Comparison of ENCODE assay signal across 16 cellular contexts in genomic region chr16:23608194-23608593, GRCh38. TPM values are rescaled to one million over a fixed set of nuclear protein-coding genes. Genes with fewer than 3 reads are reported as not detected.
DNase-seq lines count a peak whose midpoint lies in the region; ATAC-seq, FAIRE-seq and TF ChIP-seq lines count a peak whose summit lies in the region.
"Had no signal": no experiment of that assay in that cellular context is flagged by ENCODE, and none has a peak within 500 bp of the region (broad histone marks: within the 10 kb centered on the region; RNA-seq: fewer than 3 reads in every experiment).

No MANE protein-coding gene starts in this region.

- no peaks in the 10 kb centered on the region for H3K9me2 ChIP-seq in PC-3 (replicated peaks; ENCODE audit: low read length)

- peak; percentile 75 for DNase-seq in EL
- DNase-seq in PC-3: peak; percentile 76
- DNase-seq in dermis blood vessel endothelial cell: peak; percentile 93
- no peak for DNase-seq in endothelial cell (ENCODE audit: low spot score)
- no peak for DNase-seq in small intestine
- DNase-seq: activated naive CD4-positive, alpha-beta T cell treated with anti-CD3 and anti-CD28 coated beads, Interleukin-2, amount 50 U/mL, for 16 hours; foreskin keratinocyte; Karpas-422; NCI-H187 treated with DMSO at 0.1 percent for 48 hours; NCI-H774; SIG-M5; stimulated activated CD4-positive, alpha-beta T cell treated with anti-CD3 and anti-CD28 coated beads, Interleukin-4, amount 100 ng/mL, for 4 hours; stimulated activated naive B cell treated with anti-CD40 and anti-IgM and Interleukin-4, amounts not matched to agents 10 μg/mL and 1 μg/mL and 100 μg/mL, for 72 hours had no signal

- no peaks in the 10 kb centered on the region for H3K27me3 Mint-ChIP-seq in endothelial cell (ENCODE audit: unreplicated experiment)
- H3K27me3 Mint-ChIP-seq: stimulated activated naive B cell treated with anti-CD40 and anti-IgM and Interleukin-4, amounts not matched to agents 10 μg/mL and 1 μg/mL and 100 μg/mL, for 72 hours had no signal

- no peak for FAIRE-seq in small intestine (lab: Jason Lieb, UNC)

- WGBS in mesodermal cell (ENCODE audit: insufficient coverage in 2 of 2), 2 experiments: 86 to 93% methylated on average over 3 of the region's 4 CpGs
- 87 to 92% (median 90%) methylated on average over 4 of the region's 4 CpGs for WGBS in small intestine, 3 donors

- peak overlapping the region; percentile 74 for H3K27ac ChIP-seq in PC-3 (ENCODE audit: low read length)
- H3K27ac ChIP-seq in mesodermal cell (ENCODE audit: low read depth, low read length, severe bottlenecking): peak overlapping the region; percentile 93
- no peak overlapping the region for H3K27ac ChIP-seq in small intestine (ENCODE audit: low read depth in 1 of 2, low read length in 1 of 2)
- H3K27ac ChIP-seq: foreskin keratinocyte had no signal

- no peaks in the 10 kb centered on the region for H3F3A ChIP-seq in PC-3 (ENCODE audit: low read length, unreplicated experiment)

- intact Hi-C loops in PC-3 (cut with micrococcal nuclease): no loop called here

- 0 out of 2 replicates have a peak overlapping the region, but pooled peaks have one; percentile 5 for H2AFZ ChIP-seq in PC-3 (ENCODE audit: low read length)

- no peaks in the 10 kb centered on the region for H4K20me1 ChIP-seq in PC-3 (ENCODE audit: low read length)

- H3K9ac ChIP-seq in PC-3 (ENCODE audit: low read length): 0 out of 2 replicates have a peak overlapping the region, but pooled peaks have one; percentile 2

- CTCF ChIA-PET in PC-3 (lab: Charles Lee): no interaction called here

- H3K9me3 Mint-ChIP-seq in endothelial cell (ENCODE audit: unreplicated experiment): no peaks in the 10 kb centered on the region
- H3K9me3 Mint-ChIP-seq: stimulated activated naive B cell treated with anti-CD40 and anti-IgM and Interleukin-4, amounts not matched to agents 10 μg/mL and 1 μg/mL and 100 μg/mL, for 72 hours had no signal

- TF ChIP-seq CTCF in PC-3 (conservative IDR thresholded peaks at IDR 0.05; ENCODE audit: low read depth, low read length): no peak
- TF ChIP-seq CTCF in endothelial cell (IDR thresholded peaks at IDR 0.05; ENCODE audit: unreplicated experiment): no peak

- H3K4me1 ChIP-seq in PC-3 (ENCODE audit: insufficient read depth, low read length): peaks cover 14% of the 10 kb centered on the region
- H3K4me1 ChIP-seq in mesodermal cell (ENCODE audit: control insufficient read depth, insufficient read depth, low read length, poor library complexity, severe bottlenecking): peaks cover 6% of the 10 kb centered on the region
- H3K4me1 ChIP-seq in small intestine (ENCODE audit: control insufficient read depth in 2 of 2, insufficient read depth in 1 of 2, low read depth in 1 of 2, low read length in 1 of 2): no peaks in the 10 kb centered on the region
- H3K4me1 ChIP-seq: foreskin keratinocyte had no signal

- ATAC-seq in PC-3 (peak; percentile 93), GM18858 (IDR thresholded peaks at IDR 0.05; ENCODE audit: unreplicated experiment) (no peak), HG02840 (IDR thresholded peaks at IDR 0.05; ENCODE audit: low FRiP score, unreplicated experiment) (no peak)
- ATAC-seq: stimulated activated naive B cell treated with anti-CD40 and anti-IgM and Interleukin-4, amounts not matched to agents 10 μg/mL and 1 μg/mL and 100 μg/mL, for 72 hours had no signal

- no peak overlapping the region for H3K27ac Mint-ChIP-seq in endothelial cell (ENCODE audit: unreplicated experiment)
- H3K27ac Mint-ChIP-seq: stimulated activated naive B cell treated with anti-CD40 and anti-IgM and Interleukin-4, amounts not matched to agents 10 μg/mL and 1 μg/mL and 100 μg/mL, for 72 hours had no signal

- H3K9me3 ChIP-seq in PC-3 (ENCODE audit: low read length) (no peaks in the 10 kb centered on the region), mesodermal cell (ENCODE audit: control insufficient read depth, low read length) (no peaks in the 10 kb centered on the region), small intestine (ENCODE audit: control insufficient read depth, low read depth) (no peaks in the 10 kb centered on the region)

- H3K4me1 Mint-ChIP-seq in endothelial cell (ENCODE audit: unreplicated experiment): no peaks in the 10 kb centered on the region
- H3K4me1 Mint-ChIP-seq: stimulated activated naive B cell treated with anti-CD40 and anti-IgM and Interleukin-4, amounts not matched to agents 10 μg/mL and 1 μg/mL and 100 μg/mL, for 72 hours had no signal

- POLR2A ChIA-PET in PC-3 (lab: Charles Lee; ENCODE audit: unreplicated experiment): no interaction called here

- peaks cover 16% of the 10 kb centered on the region for H3K36me3 Mint-ChIP-seq in endothelial cell (ENCODE audit: low read depth, unreplicated experiment)

- BruUV-seq in PC-3 (replicated peaks; lab: Mats Ljungman, UMichigan): no TSS peak

- H3K36me3 ChIP-seq in PC-3 (ENCODE audit: low read depth, low read length) (no peaks in the 10 kb centered on the region; the same call in 1 of the 2 replicates), mesodermal cell (ENCODE audit: control insufficient read depth, insufficient read depth, low read length) (peaks cover 63% of the 10 kb centered on the region), small intestine (ENCODE audit: control insufficient read depth in 2 of 2, insufficient read depth in 2 of 2, low read length in 2 of 2) (peaks cover 7 to 13% of the 10 kb centered on the region in 2 donors)

- no peak overlapping the region for H3K4me3 ChIP-seq in PC-3 (ENCODE audit: low read length)
- H3K4me3 ChIP-seq in mesodermal cell (ENCODE audit: extremely low read depth, insufficient read depth, low read length, poor library complexity, severe bottlenecking): no peak overlapping the region
- no peak overlapping the region for H3K4me3 ChIP-seq in small intestine (ENCODE audit: low read depth in 1 of 2, low read length in 2 of 2)

- H3K27me3 ChIP-seq in PC-3 (ENCODE audit: low read length) (no peaks in the 10 kb centered on the region), small intestine (ENCODE audit: control insufficient read depth in 2 of 2, insufficient read depth in 2 of 2, low read length in 2 of 2) (no peaks in the 10 kb centered on the region)
- H3K27me3 ChIP-seq: foreskin keratinocyte had no signal

- H3K79me2 ChIP-seq in PC-3 (ENCODE audit: low read length): no peaks in the 10 kb centered on the region

- no peak overlapping the region for H3K4me3 Mint-ChIP-seq in endothelial cell (ENCODE audit: unreplicated experiment)
- H3K4me3 Mint-ChIP-seq: stimulated activated naive B cell treated with anti-CD40 and anti-IgM and Interleukin-4, amounts not matched to agents 10 μg/mL and 1 μg/mL and 100 μg/mL, for 72 hours had no signal

- peak overlapping the region; percentile 19 for H3K4me2 ChIP-seq in PC-3 (ENCODE audit: low read length)

RNA-seq across cellular contexts. Expression of gene NDUFAB1, which starts 12.1 kb away (rescaled TPM):
- total RNA-seq in PC-3 (2014; rRNA removed) (158 and 228 TPM in 2 replicates), dermis blood vessel endothelial cell (83.2 and 90.0 TPM in 2 replicates), endothelial cell (ENCODE audit: unreplicated experiment) (91.7 TPM)
- polyA plus RNA-seq in mesodermal cell (2013, experiment 1 of 2): 150 TPM
- 167 TPM for polyA plus RNA-seq in mesodermal cell (2013, experiment 2 of 2)
- polyA plus RNA-seq in small intestine: 100 to 1,000 TPM; 234 to 335 (median 301) TPM

RNA-seq across cellular contexts. Expression of gene PALB2, which starts 32.9 kb away (rescaled TPM):
- total RNA-seq in PC-3 (2014; rRNA removed): 4.9 and 7.0 TPM in 2 replicates
- total RNA-seq in dermis blood vessel endothelial cell: 7.5 and 9.4 TPM in 2 replicates
- 10.5 TPM for polyA plus RNA-seq in mesodermal cell (2013, experiment 1 of 2)
- 12.1 TPM for polyA plus RNA-seq in mesodermal cell (2013, experiment 2 of 2)
- 14.5 TPM for total RNA-seq in endothelial cell (ENCODE audit: unreplicated experiment)
- polyA plus RNA-seq in small intestine: 10 to 100 TPM; 10.3 to 15.0 (median 13.0) TPM

RNA-seq across cellular contexts. Expression of gene DCTN5, which starts 33.1 kb away (rescaled TPM):
- 19.7 and 29.1 TPM in 2 replicates for total RNA-seq in PC-3 (2014; rRNA removed)
- total RNA-seq in dermis blood vessel endothelial cell: 81.2 and 93.4 TPM in 2 replicates
- polyA plus RNA-seq in mesodermal cell (2013, experiment 1 of 2): 59.4 TPM
- 54.1 TPM for polyA plus RNA-seq in mesodermal cell (2013, experiment 2 of 2)
- 93.8 TPM for total RNA-seq in endothelial cell (ENCODE audit: unreplicated experiment)
- polyA plus RNA-seq in small intestine: 10 to 100 TPM; 12.2 to 26.4 (median 14.3) TPM

RNA-seq across cellular contexts. Expression of gene UBFD1, which starts 50.7 kb away (rescaled TPM):
- 69.7 and 85.3 TPM in 2 replicates for total RNA-seq in PC-3 (2014; rRNA removed)
- 105 and 132 TPM in 2 replicates for total RNA-seq in dermis blood vessel endothelial cell
- 75.7 TPM for polyA plus RNA-seq in mesodermal cell (2013, experiment 1 of 2)
- 68.6 TPM for polyA plus RNA-seq in mesodermal cell (2013, experiment 2 of 2)
- total RNA-seq in endothelial cell (ENCODE audit: unreplicated experiment): 89.1 TPM
- 10 to 100 TPM in 1 of 3 donors, 1 to 10 TPM in 2; 4.6 to 14.9 (median 6.7) TPM for polyA plus RNA-seq in small intestine

RNA-seq across cellular contexts. Expression of gene EARS2, which starts 51.0 kb away (rescaled TPM):
- total RNA-seq in PC-3 (2014; rRNA removed): 23.7 and 31.6 TPM in 2 replicates
- 27.4 and 36.1 TPM in 2 replicates for total RNA-seq in dermis blood vessel endothelial cell
- 20.3 TPM for polyA plus RNA-seq in mesodermal cell (2013, experiment 1 of 2)
- 15.7 TPM for polyA plus RNA-seq in mesodermal cell (2013, experiment 2 of 2)
- total RNA-seq in endothelial cell (ENCODE audit: unreplicated experiment): 14.1 TPM
- 10 to 100 TPM in 1 of 3 donors, 1 to 10 TPM in 2; 2.4 to 21.0 (median 2.9) TPM for polyA plus RNA-seq in small intestine

Comparison
In these comparisons a context has a peak if more than half of its experiments do, and no peak if none do; other contexts are left out.
1. DNase-seq: peak in EL (single experiment), PC-3 (single experiment) and dermis blood vessel endothelial cell (single experiment); none in endothelial cell (single experiment) and small intestine (single experiment).
2. H3K27ac ChIP-seq: peak in PC-3 (single experiment) and mesodermal cell (single experiment); none in small intestine (0 of 2).